In the genomic region with DNA sequence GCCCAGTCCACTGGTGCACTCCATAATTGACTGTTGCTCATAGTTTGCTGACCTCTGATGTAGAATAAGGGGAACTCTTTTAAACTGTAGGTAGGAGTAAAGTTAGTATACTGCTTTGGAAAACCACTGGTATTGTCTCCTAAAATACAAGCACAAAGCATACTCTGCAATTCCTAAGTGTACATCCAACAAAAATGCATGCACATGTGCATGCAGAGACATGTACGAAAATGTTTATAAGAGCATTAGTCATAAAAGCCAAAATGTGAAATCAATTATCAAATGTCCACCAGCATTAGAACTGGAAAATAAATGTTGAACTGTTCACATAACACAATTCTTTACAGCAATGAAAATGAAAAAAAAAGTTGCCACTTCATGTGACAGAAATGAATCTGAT, we compare ENCODE assay signal across 21 cellular contexts. TPM values are rescaled to one million over a fixed set of nuclear protein-coding genes. Genes with fewer than 3 reads are reported as not detected.
DNase-seq lines count a peak whose midpoint lies in the region; ATAC-seq and TF ChIP-seq lines count a peak whose summit lies in the region.
"Had no signal": no experiment of that assay in that cellular context is flagged by ENCODE, and none has a peak within 500 bp of the region (broad histone marks: within the 10 kb centered on the region; RNA-seq: fewer than 3 reads in every experiment).

No MANE protein-coding gene starts in this region.

- no peak overlapping the region for H3K18ac ChIP-seq in neuronal stem cell (ENCODE audit: low read length)

- H3K27me3 Mint-ChIP-seq in T-cell: peaks cover 11 to 19% of the 10 kb centered on the region in 2 donors

- H2BK120ac ChIP-seq in neuronal stem cell (ENCODE audit: low read depth, low read length): no peak overlapping the region

- no peak overlapping the region for H2BK15ac ChIP-seq in neuronal stem cell (ENCODE audit: low read length)

- no peaks in the 10 kb centered on the region for H3K36me3 Mint-ChIP-seq in T-cell
- H3K36me3 Mint-ChIP-seq in activated naive CD4-positive, alpha-beta T cell treated with anti-CD3 and anti-CD28 coated beads, Interleukin-2, amount 50 U/mL, for 72 hours: peaks cover 0 to 7% of the 10 kb centered on the region in 2 donors
- no peaks in the 10 kb centered on the region for H3K36me3 Mint-ChIP-seq in stimulated activated effector memory CD8-positive, alpha-beta T cell treated with anti-CD3 and anti-CD28 coated beads, Interleukin-12 subunit alpha, Interleukin-12 subunit beta, amount 100 ng/mL, for 72 hours
- H3K36me3 Mint-ChIP-seq: CD4-positive, CD25-positive, alpha-beta regulatory T cell; IgD-negative memory B cell had no signal

- ATAC-seq in T-cell (replicated peaks in 1 of 4): no peak
- ATAC-seq in activated naive CD4-positive, alpha-beta T cell treated with anti-CD3 and anti-CD28 coated beads, Interleukin-2, amount 50 U/mL, for 72 hours: no peak
- ATAC-seq in stimulated activated effector memory CD8-positive, alpha-beta T cell treated with anti-CD3 and anti-CD28 coated beads, Interleukin-12 subunit alpha, Interleukin-12 subunit beta, amount 100 ng/mL, for 72 hours: no peak
- ATAC-seq: GM23338, HCT116 had no signal

- no CpG with 5 or more reads among the region's 1 CpG for WGBS in neuronal stem cell (ENCODE audit: extremely low coverage in 2 of 2, insufficient read length in 2 of 2, insufficient replicate concordance in 1 of 2), 2 donors

- H3K36me3 ChIP-seq in adipocyte (ENCODE audit: control insufficient read depth, insufficient read depth, low read length, severe bottlenecking): no peaks in the 10 kb centered on the region
- no peaks in the 10 kb centered on the region for H3K36me3 ChIP-seq in neuronal stem cell (replicated peaks in 1 of 2; ENCODE audit: control insufficient read depth in 2 of 2, insufficient read depth in 2 of 2, low read length in 2 of 2)
- H3K36me3 ChIP-seq: BE2C had no signal

- no peaks in the 10 kb centered on the region for H3K4me1 Mint-ChIP-seq in T-cell
- no peaks in the 10 kb centered on the region for H3K4me1 Mint-ChIP-seq in stimulated activated effector memory CD8-positive, alpha-beta T cell treated with anti-CD3 and anti-CD28 coated beads, Interleukin-12 subunit alpha, Interleukin-12 subunit beta, amount 100 ng/mL, for 72 hours
- H3K4me1 Mint-ChIP-seq: CD4-positive, CD25-positive, alpha-beta regulatory T cell; CD8-positive, alpha-beta memory T cell; IgD-negative memory B cell had no signal

- H3K9me3 ChIP-seq in adipocyte (ENCODE audit: control insufficient read depth, low read length): no peaks in the 10 kb centered on the region
- H3K9me3 ChIP-seq in neuronal stem cell (replicated peaks in 1 of 2; ENCODE audit: control insufficient read depth in 2 of 2, insufficient read depth in 1 of 2, low read depth in 1 of 2, low read length in 2 of 2): no peaks in the 10 kb centered on the region
- H3K9me3 ChIP-seq: BE2C had no signal

- POLR2A ChIA-PET in T-cell (lab: Charles Lee): no interaction called here

- peaks cover 3% of the 10 kb centered on the region for H3K27me3 ChIP-seq in adipocyte (replicated peaks; ENCODE audit: control insufficient read depth, insufficient read depth, low read length)
- no peaks in the 10 kb centered on the region for H3K27me3 ChIP-seq in neuronal stem cell (ENCODE audit: control insufficient read depth in 3 of 3, insufficient read depth in 3 of 3, low read depth in 1 of 3, low read length in 3 of 3)
- H3K27me3 ChIP-seq: BE2C had no signal

- DNase-seq in HFF-Myc (ENCODE audit: extremely low read depth, low read depth) (peak; percentile 31), adipocyte (ENCODE audit: low read depth) (peak; percentile 5), epithelial cell of esophagus (ENCODE audit: low read depth) (peak; percentile 63), neuronal stem cell (ENCODE audit: low spot score) (no peak), T-cell (no peak), islet precursor cell (no peak)
- DNase-seq in activated naive CD4-positive, alpha-beta T cell treated with anti-CD3 and anti-CD28 coated beads, Interleukin-2, amount 50 U/mL, for 72 hours (ENCODE audit: low spot score in 2 of 2): no peak
- no peak for DNase-seq in stimulated activated effector memory CD8-positive, alpha-beta T cell treated with anti-CD3 and anti-CD28 coated beads, Interleukin-12 subunit alpha, Interleukin-12 subunit beta, amount 100 ng/mL, for 72 hours (ENCODE audit: low spot score in 2 of 2)
- DNase-seq: ACHN; BE2C; C1 segment of cervical spinal cord; CD4-positive, CD25-positive, alpha-beta regulatory T cell; CD8-positive, alpha-beta memory T cell; COR-L47; DMS 273 treated with DMSO at 0.1 percent for 48 hours; DMS53; DND-41; H7 had no signal

- no peak overlapping the region for H3K4me3 Mint-ChIP-seq in T-cell
- no peak overlapping the region for H3K4me3 Mint-ChIP-seq in stimulated activated effector memory CD8-positive, alpha-beta T cell treated with anti-CD3 and anti-CD28 coated beads, Interleukin-12 subunit alpha, Interleukin-12 subunit beta, amount 100 ng/mL, for 72 hours
- H3K4me3 Mint-ChIP-seq: CD4-positive, CD25-positive, alpha-beta regulatory T cell; CD8-positive, alpha-beta memory T cell; GM23338; IgD-negative memory B cell had no signal

- no peak overlapping the region for H2AFZ ChIP-seq in neuronal stem cell (ENCODE audit: low read length)
- H2AFZ ChIP-seq: GM23338 had no signal

- H2BK5ac ChIP-seq in neuronal stem cell (ENCODE audit: low read length): no peak overlapping the region

- H3K4me2 ChIP-seq in neuronal stem cell (ENCODE audit: insufficient read depth, low read length, poor library complexity, severe bottlenecking): no peak overlapping the region

- H4K91ac ChIP-seq in neuronal stem cell (ENCODE audit: low read depth, low read length, poor library complexity): no peak overlapping the region

- H2BK12ac ChIP-seq in neuronal stem cell (ENCODE audit: low read length): no peak overlapping the region

- no peak overlapping the region for H2AK5ac ChIP-seq in neuronal stem cell (ENCODE audit: low read depth, low read length)

- no peak overlapping the region for H3K27ac Mint-ChIP-seq in T-cell
- H3K27ac Mint-ChIP-seq in activated naive CD4-positive, alpha-beta T cell treated with anti-CD3 and anti-CD28 coated beads, Interleukin-2, amount 50 U/mL, for 72 hours: no peak overlapping the region
- no peak overlapping the region for H3K27ac Mint-ChIP-seq in stimulated activated effector memory CD8-positive, alpha-beta T cell treated with anti-CD3 and anti-CD28 coated beads, Interleukin-12 subunit alpha, Interleukin-12 subunit beta, amount 100 ng/mL, for 72 hours
- H3K27ac Mint-ChIP-seq: CD4-positive, CD25-positive, alpha-beta regulatory T cell; CD8-positive, alpha-beta memory T cell; GM23338; IgD-negative memory B cell had no signal

- CTCF ChIA-PET in T-cell (lab: Charles Lee): no interaction called here

- no peaks in the 10 kb centered on the region for H3K9me3 Mint-ChIP-seq in T-cell
- H3K9me3 Mint-ChIP-seq in activated naive CD4-positive, alpha-beta T cell treated with anti-CD3 and anti-CD28 coated beads, Interleukin-2, amount 50 U/mL, for 72 hours: no peaks in the 10 kb centered on the region
- H3K9me3 Mint-ChIP-seq in stimulated activated effector memory CD8-positive, alpha-beta T cell treated with anti-CD3 and anti-CD28 coated beads, Interleukin-12 subunit alpha, Interleukin-12 subunit beta, amount 100 ng/mL, for 72 hours: peaks cover 2% of the 10 kb centered on the region
- H3K9me3 Mint-ChIP-seq: IgD-negative memory B cell had no signal

- H3K9ac ChIP-seq in adipocyte (ENCODE audit: low read length) (no peak overlapping the region), neuronal stem cell (ENCODE audit: low read depth, low read length, poor library complexity) (no peak overlapping the region)

- H3K79me1 ChIP-seq in neuronal stem cell (ENCODE audit: low read depth, low read length): no peaks in the 10 kb centered on the region

- H3K4ac ChIP-seq in neuronal stem cell (ENCODE audit: low read length): no peak overlapping the region

- H4K8ac ChIP-seq in neuronal stem cell (ENCODE audit: low read depth, low read length): no peak overlapping the region

- H3K4me3 ChIP-seq in HFF-Myc (replicated peaks; ENCODE audit: low read depth, low read length): no peak overlapping the region
- H3K4me3 ChIP-seq in adipocyte (ENCODE audit: low read length): no peak overlapping the region
- H3K4me3 ChIP-seq in epithelial cell of esophagus (ENCODE audit: low read length): no peak overlapping the region
- H3K4me3 ChIP-seq in neuronal stem cell (ENCODE audit: low read length in 2 of 2): no peak overlapping the region
- H3K4me3 ChIP-seq: GM23338 had no signal

- peak overlapping the region; percentile 49 for H3K14ac ChIP-seq in neuronal stem cell (ENCODE audit: low read length)

- H3K27ac ChIP-seq in neuronal stem cell (replicated peaks; ENCODE audit: low read length): no peak overlapping the region

- no peak for TF ChIP-seq CTCF in HFF-Myc (IDR thresholded peaks at IDR 0.05; ENCODE audit: low read depth, low read length, missing control alignments)
- TF ChIP-seq CTCF in epithelial cell of esophagus (IDR thresholded peaks at IDR 0.05; ENCODE audit: insufficient read depth, low read depth, low read length, missing control alignments): no peak

- H3K4me1 ChIP-seq in adipocyte (ENCODE audit: control insufficient read depth, insufficient read depth, low read length) (peaks cover 4% of the 10 kb centered on the region), neuronal stem cell (ENCODE audit: control insufficient read depth in 2 of 2, insufficient read depth in 1 of 2, low read depth in 1 of 2, low read length in 2 of 2) (no peaks in the 10 kb centered on the region)
- H3K4me1 ChIP-seq: BE2C had no signal

- H3K23ac ChIP-seq in neuronal stem cell (ENCODE audit: low read depth, low read length, poor library complexity): no peak overlapping the region

RNA-seq across cellular contexts. Expression of a gene that starts 39.8 kb away (rescaled TPM):
- polyA plus RNA-seq in neuronal stem cell (2013, experiment 1 of 2): 50.3 TPM
- 55.4 TPM for polyA plus RNA-seq in neuronal stem cell (2013, experiment 2 of 2)
- 100 to 1,000 TPM in 2 of 5 donors, 10 to 100 TPM in 3; 78.2 to 134 (median 88.7) TPM for total RNA-seq in T-cell
- 100 to 1,000 TPM in 1 of 2 donors, 10 to 100 TPM in 1; 84.1 to 114 TPM for total RNA-seq in activated naive CD4-positive, alpha-beta T cell treated with anti-CD3 and anti-CD28 coated beads, Interleukin-2, amount 50 U/mL, for 72 hours

Comparison
In these comparisons a context has a peak if more than half of its experiments do, and no peak if none do; other contexts are left out.
1. DNase-seq: peak in HFF-Myc (single experiment), adipocyte (single experiment) and epithelial cell of esophagus (single experiment); none in neuronal stem cell (single experiment), T-cell (0 of 34), islet precursor cell (single experiment), activated naive CD4-positive, alpha-beta T cell treated with anti-CD3 and anti-CD28 coated beads, Interleukin-2, amount 50 U/mL, for 72 hours (0 of 2) and stimulated activated effector memory CD8-positive, alpha-beta T cell treated with anti-CD3 and anti-CD28 coated beads, Interleukin-12 subunit alpha, Interleukin-12 subunit beta, amount 100 ng/mL, for 72 hours (0 of 2).